Comparison of ENCODE assay signal across 8 cellular contexts in genomic region chr16:53054670-53055485, GRCh38. TPM values are rescaled to one million over a fixed set of nuclear protein-coding genes. Genes with fewer than 3 reads are reported as not detected.
A peak's percentile ranks its signal among the peaks of the same experiment; 100 is the strongest.
DNase-seq lines count a peak whose midpoint lies in the region; ATAC-seq and TF ChIP-seq lines count a peak whose summit lies in the region.

Gene CHD9 (plus strand): TSS chr16:53054991. CDS start chr16:53156090, 101,099 bp downstream.

- peak within 1 kb of the TSS; percentile 74 for H3K4me2 ChIP-seq in GM23338

- peak within 1 kb of the TSS; percentile 95 for H2AFZ ChIP-seq in GM23338

- H3K9me3 Mint-ChIP-seq in GM23338 (no peaks in the 10 kb centered on the region; the same call in 2 of the 3 replicates), natural killer cell (no peaks in the 10 kb centered on the region)
- no peaks in the 10 kb centered on the region for H3K9me3 Mint-ChIP-seq in activated T-helper 17 cell treated with anti-CD3 and anti-CD28 coated beads, Interleukin-2, amount 50 U/mL, for 72 hours

- no peaks in the 10 kb centered on the region for H3K27me3 ChIP-seq in GM23338 (ENCODE audit: insufficient read depth)

- H3K79me2 ChIP-seq in GM23338 (replicated peaks; ENCODE audit: insufficient read depth): peaks cover 41% of the 10 kb centered on the region

- CTCF ChIA-PET in RWPE1 (lab: Yijun Ruan, JAX): interaction anchor here (0.5 to 2.7 kb wide), 26 partner anchors 9 to 962 kb away, joined by 3 to 17 read pairs (median 4); no protein-coding TSS in a partner anchor

- peak within 1 kb of the TSS; percentile 73 for H3K4me3 ChIP-seq in GM23338
- H3K4me3 ChIP-seq in fibroblast of mammary gland (ENCODE audit: control insufficient read depth, low read depth, low read length): peak within 1 kb of the TSS; percentile 72

- ATAC-seq in GM23338 (peak; percentile 89), natural killer cell (peak; percentile 94 to 97 (median 95))
- peak; percentile 91 for ATAC-seq in activated T-helper 17 cell treated with anti-CD3 and anti-CD28 coated beads, Interleukin-2, amount 50 U/mL, for 72 hours (replicated peaks)

- H3K27me3 Mint-ChIP-seq in GM23338 (ENCODE audit: insufficient read depth, low read depth, poor library complexity): peaks cover 11% of the 10 kb centered on the region
- no peaks in the 10 kb centered on the region for H3K27me3 Mint-ChIP-seq in activated T-helper 17 cell treated with anti-CD3 and anti-CD28 coated beads, Interleukin-2, amount 50 U/mL, for 72 hours
- no peaks in the 10 kb centered on the region for H3K27me3 Mint-ChIP-seq in natural killer cell (ENCODE audit: low read depth in 2 of 2)

- intact Hi-C loops in natural killer cell (cut with micrococcal nuclease): loop anchor here (1.0 to 10.0 kb wide), 8 partner anchors 14 to 460 kb away; no protein-coding TSS in a partner anchor

- POLR2A ChIA-PET in RWPE1 (lab: Yijun Ruan, JAX; ENCODE audit: low non-redundant PET): interaction anchor here (0.8 to 1.0 kb wide), 2 partner anchors 45 to 68 kb away, joined by 3 read pairs; no protein-coding TSS in a partner anchor

- H3K4me1 Mint-ChIP-seq in GM23338 (peaks cover 17% of the 10 kb centered on the region), natural killer cell (peaks cover 33% of the 10 kb centered on the region in 2 donors)
- H3K4me1 Mint-ChIP-seq in activated T-helper 17 cell treated with anti-CD3 and anti-CD28 coated beads, Interleukin-2, amount 50 U/mL, for 72 hours: peaks cover 8% of the 10 kb centered on the region

- H3K27ac ChIP-seq in GM23338 (ENCODE audit: low read depth) (peak within 1 kb of the TSS; percentile 74), RWPE1 (peak within 1 kb of the TSS; percentile 95)

- H3K27ac Mint-ChIP-seq in GM23338 (peak within 1 kb of the TSS; percentile 73), natural killer cell (peak within 1 kb of the TSS; percentile 45 to 92)
- H3K27ac Mint-ChIP-seq in activated T-helper 17 cell treated with anti-CD3 and anti-CD28 coated beads, Interleukin-2, amount 50 U/mL, for 72 hours: peak within 1 kb of the TSS; percentile 81

- H3K4me1 ChIP-seq in GM23338 (ENCODE audit: insufficient read depth): peaks cover 22% of the 10 kb centered on the region

- DNase-seq in EH (ENCODE audit: low read depth) (peak; percentile 86), GM23338 (ENCODE audit: low spot score) (peak; percentile 94), RWPE1 (ENCODE audit: low spot score) (peak; percentile 78), fibroblast of mammary gland (ENCODE audit: low read depth) (peak; percentile 81), natural killer cell (peak; percentile 75)
- peak; percentile 63 for DNase-seq in stimulated activated naive CD4-positive, alpha-beta T cell treated with Interleukin-2 at 50 U/mL for 16 hours (lab: John Stamatoyannopoulos, UW)

- H3K36me3 Mint-ChIP-seq in GM23338 (ENCODE audit: low read depth) (no peaks in the 10 kb centered on the region; the same call in 2 of the 3 replicates), natural killer cell (no peaks in the 10 kb centered on the region)
- no peaks in the 10 kb centered on the region for H3K36me3 Mint-ChIP-seq in activated T-helper 17 cell treated with anti-CD3 and anti-CD28 coated beads, Interleukin-2, amount 50 U/mL, for 72 hours (ENCODE audit: low read depth)

- H4K20me1 ChIP-seq in GM23338 (replicated peaks; ENCODE audit: insufficient read depth): no peaks in the 10 kb centered on the region; the same call in 1 of the 2 replicates

- peak; percentile 82 to 97 for TF ChIP-seq CTCF in GM23338 (conservative IDR thresholded peaks at IDR 0.05; ENCODE audit: low read depth in 2 of 2)
- TF ChIP-seq CTCF in LNCAP (IDR thresholded peaks at IDR 0.05): peak; percentile 99
- TF ChIP-seq CTCF in RWPE1 (conservative IDR thresholded peaks at IDR 0.05; ENCODE audit: low read depth): peak; percentile 98
- peak; percentile 62 for TF ChIP-seq CTCF in fibroblast of mammary gland (conservative IDR thresholded peaks at IDR 0.05; ENCODE audit: control insufficient read depth, insufficient read depth, low read depth, low read length)
- peak; percentile 99 for TF ChIP-seq CTCF in natural killer cell (IDR thresholded peaks at IDR 0.05)

- H3K36me3 ChIP-seq in GM23338 (ENCODE audit: insufficient read depth): no peaks in the 10 kb centered on the region; the same call in 1 of the 2 replicates

- H3F3A ChIP-seq in GM23338 (replicated peaks; ENCODE audit: low read depth): no peaks in the 10 kb centered on the region; the same call in 1 of the 2 replicates

- no peaks in the 10 kb centered on the region for H3K9me2 ChIP-seq in GM23338 (ENCODE audit: insufficient read depth)

- H3K4me3 Mint-ChIP-seq in GM23338: peak within 1 kb of the TSS; percentile 76
- H3K4me3 Mint-ChIP-seq in activated T-helper 17 cell treated with anti-CD3 and anti-CD28 coated beads, Interleukin-2, amount 50 U/mL, for 72 hours: peak within 1 kb of the TSS; percentile 78
- H3K4me3 Mint-ChIP-seq in natural killer cell: peak within 1 kb of the TSS; percentile 92

TF ChIP-seq in GM23338, 12 proteins besides CTCF, POLR2A, EP300 and RAD21 (continues in another document):
- TF ChIP-seq EZH2phosphoT487 (IDR thresholded peaks at IDR 0.05; ENCODE audit: unreplicated experiment) (no peak), REST (IDR thresholded peaks at IDR 0.05; ENCODE audit: unreplicated experiment) (no peak), NANOG (IDR thresholded peaks at IDR 0.05; ENCODE audit: borderline replicate concordance) (no peak), JUNB (IDR thresholded peaks at IDR 0.05; ENCODE audit: unreplicated experiment) (no peak), ETS1 (IDR thresholded peaks at IDR 0.05) (peak; percentile 60; the same call in 1 of the 2 replicates), ZNF331 (CRISPR knock-in tag; IDR thresholded peaks at IDR 0.05; ENCODE audit: low read depth) (no peak), CREB1 (CRISPR knock-in tag; IDR thresholded peaks at IDR 0.05; ENCODE audit: low read depth) (peak; percentile 70), POLR2AphosphoS5 (IDR thresholded peaks at IDR 0.05; ENCODE audit: low read depth) (peak; percentile 21; the same call in 1 of the 2 replicates), STAT1 (IDR thresholded peaks at IDR 0.05; ENCODE audit: unreplicated experiment) (no peak), ZNF114 (CRISPR knock-in tag; IDR thresholded peaks at IDR 0.05) (no peak)

RNA-seq across cellular contexts. Expression of gene CHD9, which starts in this region (rescaled TPM):
- 18.8 and 21.9 TPM in 2 replicates for total RNA-seq in GM23338 (2014; rRNA removed; shearing (Covaris generic))
- polyA plus RNA-seq in GM23338 (2016; fragmentation: Nextera tagmentation; extraction: Ambion mirVana): 32.4 and 46.6 TPM in 2 replicates
- total RNA-seq in activated T-helper 17 cell treated with anti-CD3 and anti-CD28 coated beads, Interleukin-2, amount 50 U/mL, for 72 hours: 10 to 100 TPM; 16.0 to 19.5 TPM
- total RNA-seq in natural killer cell: 10 to 100 TPM; 81.4 to 85.2 (median 81.9) TPM

Comparison
In these comparisons a context has a peak if more than half of its experiments do, and no peak if none do; other contexts are left out.
1. Peak in every context shown above with its lines: DNase-seq, ATAC-seq, H3K4me3 ChIP-seq and H3K27ac ChIP-seq.